Comparison of ENCODE assay signal across 21 cellular contexts in genomic region chr20:51679254-51679921, GRCh38.
"Had no signal": no experiment of that assay in that cellular context is flagged by ENCODE, and none has a peak within 500 bp of the region (broad histone marks: within the 10 kb centered on the region; RNA-seq: fewer than 3 reads in every experiment).

No MANE protein-coding gene starts in this region.

- H3K36me3 ChIP-seq: uterus had no signal

- H3K27ac ChIP-seq: coronary artery, gastroesophageal sphincter, suprapubic skin, tibial artery, upper lobe of left lung, uterus had no signal

- FAIRE-seq: endometrium, keratinocyte had no signal

- H3K4me3 Mint-ChIP-seq: immature natural killer cell; natural killer cell treated with Interleukin-12 subunit alpha and Interleukin-12 subunit beta and Interleukin-15 and Interleukin-18, amount 100 ng/mL, for 72 hours; stimulated activated effector memory CD8-positive, alpha-beta T cell treated with anti-CD3 and anti-CD28 coated beads, Interleukin-12 subunit alpha, Interleukin-12 subunit beta, amount 100 ng/mL, for 72 hours had no signal

- H3K27me3 Mint-ChIP-seq: natural killer cell treated with Interleukin-12 subunit alpha and Interleukin-12 subunit beta and Interleukin-15 and Interleukin-18, amount 100 ng/mL, for 72 hours had no signal

- H3K27me3 ChIP-seq: gastroesophageal sphincter, suprapubic skin, tibial artery, upper lobe of left lung, uterus had no signal

- H3K27ac Mint-ChIP-seq: natural killer cell treated with Interleukin-12 subunit alpha and Interleukin-12 subunit beta and Interleukin-15 and Interleukin-18, amount 100 ng/mL, for 72 hours; stimulated activated effector memory CD8-positive, alpha-beta T cell treated with anti-CD3 and anti-CD28 coated beads, Interleukin-12 subunit alpha, Interleukin-12 subunit beta, amount 100 ng/mL, for 72 hours had no signal

- DNase-seq: effector CD8-positive, alpha-beta T cell; immature natural killer cell; left ventricle myocardium superior; mesenchymal stem cell; midbrain; right cardiac atrium; stimulated activated CD4-positive, alpha-beta T cell treated with anti-CD3 and anti-CD28 coated beads, Interleukin-4, amount 100 ng/mL, for 1 hour; stimulated activated CD8-positive, alpha-beta memory T cell treated with anti-CD3 and anti-CD28 coated beads, Interleukin-4, amount 100 ng/mL, for 48 hours; stimulated activated naive CD8-positive, alpha-beta T cell treated with anti-CD3 and anti-CD28 coated beads, Interleukin-15, Interleukin-2, amounts not matched to agents 100 U/mL and 50 U/mL, for 24 hours; tibial artery; upper lobe of left lung; uterus had no signal

- H3K36me3 Mint-ChIP-seq: natural killer cell treated with Interleukin-12 subunit alpha and Interleukin-12 subunit beta and Interleukin-15 and Interleukin-18, amount 100 ng/mL, for 72 hours; stimulated activated effector memory CD8-positive, alpha-beta T cell treated with anti-CD3 and anti-CD28 coated beads, Interleukin-12 subunit alpha, Interleukin-12 subunit beta, amount 100 ng/mL, for 72 hours had no signal

- H3K4me1 ChIP-seq: gastroesophageal sphincter, suprapubic skin, upper lobe of left lung, uterus had no signal

- H3K9me3 Mint-ChIP-seq: immature natural killer cell; natural killer cell treated with Interleukin-12 subunit alpha and Interleukin-12 subunit beta and Interleukin-15 and Interleukin-18, amount 100 ng/mL, for 72 hours; stimulated activated effector memory CD8-positive, alpha-beta T cell treated with anti-CD3 and anti-CD28 coated beads, Interleukin-12 subunit alpha, Interleukin-12 subunit beta, amount 100 ng/mL, for 72 hours had no signal

- ATAC-seq: esophagus mucosa; gastroesophageal sphincter; natural killer cell treated with Interleukin-12 subunit alpha and Interleukin-12 subunit beta and Interleukin-15 and Interleukin-18, amount 100 ng/mL, for 72 hours; stimulated activated effector memory CD8-positive, alpha-beta T cell treated with anti-CD3 and anti-CD28 coated beads, Interleukin-12 subunit alpha, Interleukin-12 subunit beta, amount 100 ng/mL, for 72 hours; stimulated activated naive CD8-positive, alpha-beta T cell treated with anti-CD3 and anti-CD28 coated beads, Interleukin-15, Interleukin-2, amounts not matched to agents 100 U/mL and 50 U/mL, for 24 hours had no signal

- H3K9me3 ChIP-seq: gastroesophageal sphincter, suprapubic skin, tibial artery, upper lobe of left lung, uterus had no signal

- H3K4me1 Mint-ChIP-seq: immature natural killer cell; stimulated activated effector memory CD8-positive, alpha-beta T cell treated with anti-CD3 and anti-CD28 coated beads, Interleukin-12 subunit alpha, Interleukin-12 subunit beta, amount 100 ng/mL, for 72 hours had no signal

- H3K4me3 ChIP-seq: coronary artery, gastroesophageal sphincter, lung, suprapubic skin, tibial artery, upper lobe of left lung, uterus had no signal
